ENCODE assay signal across 19 cellular contexts in genomic region chr6:16551466-16551865, GRCh38.
DNase-seq lines count a peak whose midpoint lies in the region; ATAC-seq and TF ChIP-seq lines count a peak whose summit lies in the region.
"Had no signal": no experiment of that assay in that cellular context is flagged by ENCODE, and none has a peak within 500 bp of the region (broad histone marks: within the 10 kb centered on the region; RNA-seq: fewer than 3 reads in every experiment).

No MANE protein-coding gene starts in this region.

- H3K4me3 ChIP-seq in choroid plexus epithelial cell (ENCODE audit: low read depth, low read length), result no peak overlapping the region
- H3K4me3 ChIP-seq: BLaER1 had no signal

- DNase-seq in activated T-helper 1 cell treated with anti-CD3 and anti-CD28 coated beads, Interleukin-12 subunit alpha, Interleukin-12 subunit beta, Interleukin-2, Interleukin-4 antibody, amounts not matched to agents 30 ng/mL and 10 ng/mL and 1 ng/mL, durations not matched to agents 14 hours and 24 hours and 36 hours (ENCODE audit: low spot score), result no peak
- DNase-seq in choroid plexus epithelial cell (ENCODE audit: low read depth) (peak; percentile 77), medulla oblongata (ENCODE audit: extremely low spot score) (peak; percentile 39), smooth muscle cell of the brain vasculature (ENCODE audit: low read depth, low spot score) (peak; percentile 67), HUDEP-2 (lab: John Stamatoyannopoulos, UW; ENCODE audit: unreplicated experiment in 76 of 76) (no peak), omental fat pad (ENCODE audit: low spot score) (no peak), GM13976 (ENCODE audit: low spot score) (no peak)
- DNase-seq: 8988T; CD4-positive, alpha-beta memory T cell; DMS153; DMS79; GDM1; GOT3; H7; IMR-90 had no signal

- ATAC-seq in omental fat pad (ENCODE audit: low FRiP score) (no peak), HG03469 (IDR thresholded peaks at IDR 0.05; ENCODE audit: unreplicated experiment) (no peak)
- ATAC-seq: HCT116 had no signal

- peaks cover 13% of the 10 kb centered on the region for H3K4me1 Mint-ChIP-seq in activated T-helper 1 cell treated with anti-CD3 and anti-CD28 coated beads, Interleukin-12 subunit alpha, Interleukin-12 subunit beta, Interleukin-2, Interleukin-4 antibody, amounts not matched to agents 30 ng/mL and 10 ng/mL and 1 ng/mL, durations not matched to agents 14 hours and 24 hours and 36 hours (ENCODE audit: low read depth)

- H3K36me3 Mint-ChIP-seq in activated T-helper 1 cell treated with anti-CD3 and anti-CD28 coated beads, Interleukin-12 subunit alpha, Interleukin-12 subunit beta, Interleukin-2, Interleukin-4 antibody, amounts not matched to agents 30 ng/mL and 10 ng/mL and 1 ng/mL, durations not matched to agents 14 hours and 24 hours and 36 hours (ENCODE audit: low read depth), result peaks cover 33% of the 10 kb centered on the region

- no peaks in the 10 kb centered on the region for H3K9me3 Mint-ChIP-seq in activated T-helper 1 cell treated with anti-CD3 and anti-CD28 coated beads, Interleukin-12 subunit alpha, Interleukin-12 subunit beta, Interleukin-2, Interleukin-4 antibody, amounts not matched to agents 30 ng/mL and 10 ng/mL and 1 ng/mL, durations not matched to agents 14 hours and 24 hours and 36 hours
- H3K9me3 Mint-ChIP-seq: CD14-positive monocyte; CD4-positive, alpha-beta memory T cell had no signal

- no peak overlapping the region for H3K4me3 Mint-ChIP-seq in activated T-helper 1 cell treated with anti-CD3 and anti-CD28 coated beads, Interleukin-12 subunit alpha, Interleukin-12 subunit beta, Interleukin-2, Interleukin-4 antibody, amounts not matched to agents 30 ng/mL and 10 ng/mL and 1 ng/mL, durations not matched to agents 14 hours and 24 hours and 36 hours
- H3K4me3 Mint-ChIP-seq: CD14-positive monocyte; CD4-positive, alpha-beta memory T cell had no signal

- TF ChIP-seq CTCF in choroid plexus epithelial cell (conservative IDR thresholded peaks at IDR 0.05; ENCODE audit: low read depth, low read length) (no peak), omental fat pad (IDR thresholded peaks at IDR 0.05) (no peak), GM13976 (IDR thresholded peaks at IDR 0.05; ENCODE audit: borderline replicate concordance, control extremely low read depth, extremely low read depth, insufficient read depth, missing control alignments) (no peak)

- peak overlapping the region; percentile 5 for H3K27ac Mint-ChIP-seq in activated T-helper 1 cell treated with anti-CD3 and anti-CD28 coated beads, Interleukin-12 subunit alpha, Interleukin-12 subunit beta, Interleukin-2, Interleukin-4 antibody, amounts not matched to agents 30 ng/mL and 10 ng/mL and 1 ng/mL, durations not matched to agents 14 hours and 24 hours and 36 hours

- no peaks in the 10 kb centered on the region for H3K27me3 Mint-ChIP-seq in activated T-helper 1 cell treated with anti-CD3 and anti-CD28 coated beads, Interleukin-12 subunit alpha, Interleukin-12 subunit beta, Interleukin-2, Interleukin-4 antibody, amounts not matched to agents 30 ng/mL and 10 ng/mL and 1 ng/mL, durations not matched to agents 14 hours and 24 hours and 36 hours (ENCODE audit: insufficient read depth)
- H3K27me3 Mint-ChIP-seq: CD4-positive, alpha-beta memory T cell had no signal

- in situ Hi-C loops in GM13976 (cut with MboI; ENCODE audit: low sequenced_read_pairs, unreplicated experiment), result no loop called here

- intact Hi-C loops in activated T-helper 1 cell treated with anti-CD3 and anti-CD28 coated beads, Interleukin-12 subunit alpha, Interleukin-12 subunit beta, Interleukin-2, Interleukin-4 antibody, amounts not matched to agents 30 ng/mL and 10 ng/mL and 1 ng/mL, durations not matched to agents 14 hours and 24 hours and 36 hours (cut with micrococcal nuclease), result no loop called here

Comparison
In these comparisons a context has a peak if more than half of its experiments do, and no peak if none do; other contexts are left out.
1. DNase-seq: peak in choroid plexus epithelial cell (single experiment), medulla oblongata (single experiment) and smooth muscle cell of the brain vasculature (single experiment); none in activated T-helper 1 cell treated with anti-CD3 and anti-CD28 coated beads, Interleukin-12 subunit alpha, Interleukin-12 subunit beta, Interleukin-2, Interleukin-4 antibody, amounts not matched to agents 30 ng/mL and 10 ng/mL and 1 ng/mL, durations not matched to agents 14 hours and 24 hours and 36 hours (single experiment), HUDEP-2 (0 of 76), omental fat pad (single experiment) and GM13976 (single experiment).